18 cellular contexts compared by ENCODE assay signal in the genomic region with DNA sequence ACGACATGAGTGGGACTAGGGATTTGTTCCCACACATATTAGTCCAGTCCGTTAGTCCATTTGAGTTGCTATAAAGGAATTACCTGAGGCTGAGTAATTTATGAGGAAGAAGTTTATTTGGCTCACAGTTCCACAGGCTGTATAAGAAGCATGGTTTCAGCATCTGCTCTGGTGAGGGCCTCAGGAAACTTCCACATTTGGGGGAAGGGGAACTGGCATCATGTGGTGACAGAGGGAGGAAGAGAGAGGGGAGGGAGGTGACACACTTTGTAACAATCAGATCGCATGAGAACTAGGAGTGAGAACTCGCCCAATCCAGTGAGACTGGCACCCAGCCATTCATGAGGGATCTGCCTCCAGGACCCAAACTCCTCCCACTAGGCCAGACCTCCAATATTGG.
"Had no signal": no experiment of that assay in that cellular context is flagged by ENCODE, and none has a peak within 500 bp of the region (broad histone marks: within the 10 kb centered on the region; RNA-seq: fewer than 3 reads in every experiment).

No MANE protein-coding gene starts in this region.

- DNase-seq: dermis blood vessel endothelial cell; dorsolateral prefrontal cortex; effector CD4-positive, alpha-beta T cell; effector memory CD4-positive, alpha-beta T cell; foreskin keratinocyte; heart left ventricle; hypothalamus; left cardiac atrium; left lung; left ventricle myocardium superior; lower lobe of right lung; mesenchymal stem cell; mucosa of descending colon; naive B cell had no signal

- H2AFZ ChIP-seq: hepatocyte had no signal

- H3K9me3 ChIP-seq: esophagus muscularis mucosa, lower lobe of right lung, mucosa of descending colon had no signal

- H3K4me3 ChIP-seq: coronary artery, dorsolateral prefrontal cortex, esophagus muscularis mucosa, gastroesophageal sphincter, heart left ventricle, hepatocyte, left lung, lower lobe of right lung, mucosa of descending colon had no signal

- H3K36me3 ChIP-seq: esophagus muscularis mucosa, gastroesophageal sphincter, heart left ventricle, left lung, lower lobe of right lung had no signal

- H3K4me2 ChIP-seq: hepatocyte had no signal

- H3K27me3 ChIP-seq: esophagus muscularis mucosa, foreskin keratinocyte, gastroesophageal sphincter, heart left ventricle, hepatocyte, left lung had no signal

- H3K79me2 ChIP-seq: hepatocyte had no signal

- H3K27ac ChIP-seq: coronary artery, dorsolateral prefrontal cortex, esophagus muscularis mucosa, foreskin keratinocyte, gastroesophageal sphincter, heart left ventricle, hepatocyte, left lung, lower lobe of right lung had no signal

- ATAC-seq: foreskin keratinocyte, gastroesophageal sphincter, heart left ventricle, left cardiac atrium, left lung, left ventricle myocardium superior, lower lobe of right lung, mucosa of descending colon had no signal

- H3K4me1 ChIP-seq: esophagus muscularis mucosa, gastroesophageal sphincter, heart left ventricle, left lung, lower lobe of right lung had no signal
